ENCODE assay signal across 37 cellular contexts in genomic region chr2:240716130-240716798, GRCh38. TPM values are rescaled to one million over a fixed set of nuclear protein-coding genes. Genes with fewer than 3 reads are reported as not detected.
"Had no signal": no experiment of that assay in that cellular context is flagged by ENCODE, and none has a peak within 500 bp of the region (broad histone marks: within the 10 kb centered on the region; RNA-seq: fewer than 3 reads in every experiment).

No MANE protein-coding gene starts in this region.

- H3K4me3 ChIP-seq: cardiac muscle cell, coronary artery, dorsolateral prefrontal cortex, gastrocnemius medialis, lower lobe of right lung, sigmoid colon, upper lobe of left lung had no signal

- H3K4me1 Mint-ChIP-seq: immature natural killer cell; naive thymus-derived CD8-positive, alpha-beta T cell; stimulated activated memory B cell treated with anti-CD40 and anti-IgM and Interleukin-4, amounts not matched to agents 10 μg/mL and 1 μg/mL and 100 μg/mL, for 72 hours; stimulated activated naive CD8-positive, alpha-beta T cell treated with anti-CD3 and anti-CD28 coated beads, Interleukin-15, amount 100 ng/mL, for 72 hours had no signal

- H3K9me3 Mint-ChIP-seq: effector memory CD8-positive, alpha-beta T cell; immature natural killer cell; naive thymus-derived CD8-positive, alpha-beta T cell; stimulated activated memory B cell treated with anti-CD40 and anti-IgM and Interleukin-4, amounts not matched to agents 10 μg/mL and 1 μg/mL and 100 μg/mL, for 72 hours; stimulated activated naive CD8-positive, alpha-beta T cell treated with anti-CD3 and anti-CD28 coated beads, Interleukin-15, amount 100 ng/mL, for 72 hours had no signal

- H3K36me3 Mint-ChIP-seq: activated naive CD8-positive, alpha-beta T cell; immature natural killer cell; naive thymus-derived CD8-positive, alpha-beta T cell; stimulated activated memory B cell treated with anti-CD40 and anti-IgM and Interleukin-4, amounts not matched to agents 10 μg/mL and 1 μg/mL and 100 μg/mL, for 72 hours had no signal

- H3K36me3 ChIP-seq: cardiac muscle cell, gastrocnemius medialis, lower lobe of right lung, neutrophil, sigmoid colon, upper lobe of left lung had no signal

- H3K4me1 ChIP-seq: gastrocnemius medialis, lower lobe of right lung, sigmoid colon, upper lobe of left lung had no signal

- H3K4me3 Mint-ChIP-seq: activated naive CD8-positive, alpha-beta T cell; effector memory CD8-positive, alpha-beta T cell; immature natural killer cell; stimulated activated memory B cell treated with anti-CD40 and anti-IgM and Interleukin-4, amounts not matched to agents 10 μg/mL and 1 μg/mL and 100 μg/mL, for 72 hours; stimulated activated naive CD8-positive, alpha-beta T cell treated with anti-CD3 and anti-CD28 coated beads, Interleukin-15, amount 100 ng/mL, for 72 hours had no signal

- DNase-seq: activated CD4-positive, alpha-beta T cell treated with anti-CD3 and anti-CD28 coated beads for 48 hours; activated CD4-positive, alpha-beta T cell treated with anti-CD3 and anti-CD28 coated beads, Interleukin-2, amount 50 U/mL, for 48 hours; activated CD8-positive, alpha-beta memory T cell treated with anti-CD3 and anti-CD28 coated beads for 24 hours; activated effector memory CD4-positive, alpha-beta T cell treated with Interleukin-2 at 50 U/mL for 16 hours; activated naive CD4-positive, alpha-beta T cell treated with Interleukin-2 at 50 U/mL for 16 hours; anterior cingulate cortex; dorsolateral prefrontal cortex; effector memory CD8-positive, alpha-beta T cell; erythroblast; gastrocnemius medialis; hypothalamus; immature natural killer cell; lower lobe of right lung; mesenchymal stem cell; naive thymus-derived CD8-positive, alpha-beta T cell; retina; sigmoid colon; small intestine; stimulated activated CD4-positive, alpha-beta T cell treated with anti-CD3 and anti-CD28 coated beads, Interleukin-1b, Interleukin-23, amount 100 ng/mL, for 48 hours; stimulated activated CD4-positive, alpha-beta T cell treated with anti-CD3 and anti-CD28 coated beads, Interleukin-4, amount 100 ng/mL, for 4 hours; stimulated activated CD8-positive, alpha-beta memory T cell treated with anti-CD3 and anti-CD28 coated beads, Interleukin-4, amount 100 ng/mL, for 48 hours; stimulated activated naive CD8-positive, alpha-beta T cell treated with anti-CD3 and anti-CD28 coated beads, Interleukin-15, amount 100 ng/mL, for 72 hours; substantia nigra; T-helper 1 cell had no signal

- FAIRE-seq: small intestine, TTC549 had no signal

- H3K27ac Mint-ChIP-seq: activated naive CD8-positive, alpha-beta T cell; effector memory CD8-positive, alpha-beta T cell; immature natural killer cell; naive thymus-derived CD8-positive, alpha-beta T cell; stimulated activated memory B cell treated with anti-CD40 and anti-IgM and Interleukin-4, amounts not matched to agents 10 μg/mL and 1 μg/mL and 100 μg/mL, for 72 hours had no signal

- H3K9me3 ChIP-seq: gastrocnemius medialis, lower lobe of right lung, neutrophil, sigmoid colon, upper lobe of left lung had no signal

- H3K27me3 ChIP-seq: cardiac muscle cell, dorsolateral prefrontal cortex, gastrocnemius medialis, neutrophil, sigmoid colon, upper lobe of left lung had no signal

- ATAC-seq: activated CD4-positive, CD25-positive, alpha-beta regulatory T cell treated with anti-CD3 and anti-CD28 coated beads, Interleukin-2, amount 50 U/mL, for 24 hours; effector memory CD8-positive, alpha-beta T cell; gastrocnemius medialis; lower lobe of right lung; naive thymus-derived CD8-positive, alpha-beta T cell; stimulated activated memory B cell treated with anti-CD40 and anti-IgM and Interleukin-4, amounts not matched to agents 10 μg/mL and 1 μg/mL and 100 μg/mL, for 72 hours; stimulated activated naive CD8-positive, alpha-beta T cell treated with anti-CD3 and anti-CD28 coated beads, Interleukin-15, amount 100 ng/mL, for 72 hours had no signal

- H3K27ac ChIP-seq: cardiac muscle cell, coronary artery, gastrocnemius medialis, lower lobe of right lung, neutrophil, sigmoid colon, upper lobe of left lung, VCaP had no signal

- H3K27me3 Mint-ChIP-seq: activated naive CD8-positive, alpha-beta T cell; naive thymus-derived CD8-positive, alpha-beta T cell; stimulated activated naive CD8-positive, alpha-beta T cell treated with anti-CD3 and anti-CD28 coated beads, Interleukin-15, amount 100 ng/mL, for 72 hours had no signal

RNA-seq across cellular contexts. Expression of gene AQP12A, which starts 24.6 kb away (rescaled TPM):
- total RNA-seq: cardiac muscle cell; cerebellum; dorsolateral prefrontal cortex; gastrocnemius medialis; kidney epithelial cell; lower lobe of right lung; naive thymus-derived CD8-positive, alpha-beta T cell; osteocyte; posterior vena cava; sigmoid colon; upper lobe of left lung had no signal
- polyA plus RNA-seq: cardiac muscle cell; immature natural killer cell; naive thymus-derived CD8-positive, alpha-beta T cell had no signal

RNA-seq across cellular contexts. Expression of gene AQP12B, which starts 33.6 kb away (rescaled TPM):
- total RNA-seq: cardiac muscle cell; cerebellum; dorsolateral prefrontal cortex; gastrocnemius medialis; kidney epithelial cell; lower lobe of right lung; naive thymus-derived CD8-positive, alpha-beta T cell; osteocyte; sigmoid colon; upper lobe of left lung had no signal
- polyA plus RNA-seq: cardiac muscle cell; immature natural killer cell; naive thymus-derived CD8-positive, alpha-beta T cell had no signal
